ENCODE assay signal across 16 cellular contexts in genomic region chr6:136468711-136469110, GRCh38.
"Had no signal": no experiment of that assay in that cellular context is flagged by ENCODE, and none has a peak within 500 bp of the region (broad histone marks: within the 10 kb centered on the region; RNA-seq: fewer than 3 reads in every experiment).

No MANE protein-coding gene starts in this region.

- DNase-seq: activated CD4-positive, alpha-beta T cell treated with anti-CD3 and anti-CD28 coated beads, Interleukin-2, amount 50 U/mL, for 4 hours; activated effector memory CD4-positive, alpha-beta T cell treated with anti-CD3 and anti-CD28 coated beads, Interleukin-2, amount 50 U/mL, for 16 hours; activated T-cell treated with anti-CD3 and anti-CD28 coated beads, Interleukin-2, amount 50 U/mL, for 72 hours; adrenal gland; foreskin fibroblast; kidney glomerular epithelial cell; left ventricle myocardium superior; naive thymus-derived CD8-positive, alpha-beta T cell; pancreas; sigmoid colon; stimulated activated CD4-positive, alpha-beta T cell treated with anti-CD3 and anti-CD28 coated beads, Interleukin-4, amount 100 ng/mL, for 24 hours; stomach; WERI-Rb-1 had no signal

- H3K27ac ChIP-seq: adrenal gland, cardiac muscle cell, pancreas, sigmoid colon, stomach, WERI-Rb-1 had no signal

- ATAC-seq: activated naive CD4-positive, alpha-beta T cell treated with anti-CD3 and anti-CD28 coated beads, Interleukin-2, amount 50 U/mL, for 72 hours; activated T-cell treated with anti-CD3 and anti-CD28 coated beads, Interleukin-2, amount 50 U/mL, for 72 hours; left ventricle myocardium superior; naive thymus-derived CD8-positive, alpha-beta T cell; pancreas; stimulated activated effector memory CD8-positive, alpha-beta T cell treated with anti-CD3 and anti-CD28 coated beads, Interleukin-12 subunit alpha, Interleukin-12 subunit beta, amount 100 ng/mL, for 72 hours had no signal
